Comparison of ENCODE assay signal across 26 cellular contexts in the genomic region with DNA sequence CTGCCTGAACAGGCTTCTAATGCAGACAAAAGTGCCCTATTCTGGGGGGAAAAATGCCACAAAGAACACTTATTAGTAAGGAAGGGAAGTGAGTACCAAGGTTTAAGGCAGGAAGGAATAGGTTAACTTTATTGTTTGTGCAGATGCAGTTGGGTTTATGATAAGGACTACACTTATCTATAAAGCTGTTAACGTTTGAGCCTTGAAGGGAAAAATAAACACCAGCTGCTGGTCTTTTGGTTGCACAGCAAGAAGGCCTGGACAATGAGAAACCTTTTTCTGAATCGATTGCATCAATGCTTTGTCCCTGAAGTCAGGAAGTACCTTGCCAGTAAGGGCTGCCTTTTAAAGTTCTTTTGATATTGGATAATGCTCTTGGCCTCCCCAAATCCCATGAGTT.
"Had no signal": no experiment of that assay in that cellular context is flagged by ENCODE, and none has a peak within 500 bp of the region (broad histone marks: within the 10 kb centered on the region; RNA-seq: fewer than 3 reads in every experiment).

No MANE protein-coding gene starts in this region.

- H3K27ac Mint-ChIP-seq: activated CD8-positive, alpha-beta T cell treated with anti-CD3 and anti-CD28 coated beads for 36 hours; activated naive CD8-positive, alpha-beta T cell treated with anti-CD3 and anti-CD28 coated beads for 36 hours; activated T-cell treated with anti-CD3 and anti-CD28 coated beads, Interleukin-2, amount 50 U/mL, for 72 hours; endodermal cell; memory B cell; natural killer cell; stimulated activated naive B cell treated with anti-CD40 and anti-IgM and Interleukin-4, amounts not matched to agents 10 μg/mL and 1 μg/mL and 100 μg/mL, for 72 hours; WTC11 had no signal

- FAIRE-seq: bronchial epithelial cell, kidney, TTC549 had no signal

- H3K4me1 ChIP-seq: left ventricle myocardium inferior, thyroid gland, uterus had no signal

- DNase-seq: activated CD4-positive, alpha-beta T cell treated with anti-CD3 and anti-CD28 coated beads for 48 hours; activated CD8-positive, alpha-beta memory T cell treated with anti-CD3 and anti-CD28 coated beads, Interleukin-2, amount 50 U/mL, for 4 hours; activated CD8-positive, alpha-beta T cell treated with anti-CD3 and anti-CD28 coated beads for 36 hours; activated naive CD8-positive, alpha-beta T cell treated with anti-CD3 and anti-CD28 coated beads for 36 hours; activated T-cell treated with anti-CD3 and anti-CD28 coated beads, Interleukin-2, amount 50 U/mL, for 72 hours; anterior cingulate cortex; dorsolateral prefrontal cortex; endodermal cell; erythroblast; hypothalamus; kidney; left ventricle myocardium inferior; natural killer cell; posterior cingulate gyrus; stimulated activated CD4-positive, alpha-beta T cell treated with anti-CD3 and anti-CD28 coated beads, Interleukin-15, amount 100 ng/mL, for 24 hours; stimulated activated CD4-positive, alpha-beta T cell treated with anti-CD3 and anti-CD28 coated beads, Interleukin-4, amount 100 ng/mL, for 1 hour; stimulated activated naive B cell treated with anti-CD40 and anti-IgM and Interleukin-4, amounts not matched to agents 10 μg/mL and 1 μg/mL and 100 μg/mL, for 72 hours; T-helper 2 cell; thyroid gland; uterus had no signal

- ATAC-seq: activated CD8-positive, alpha-beta T cell treated with anti-CD3 and anti-CD28 coated beads for 36 hours; activated T-cell treated with anti-CD3 and anti-CD28 coated beads, Interleukin-2, amount 50 U/mL, for 72 hours; natural killer cell; stimulated activated naive B cell treated with anti-CD40 and anti-IgM and Interleukin-4, amounts not matched to agents 10 μg/mL and 1 μg/mL and 100 μg/mL, for 72 hours; WTC11 had no signal

- H3K27ac ChIP-seq: dorsolateral prefrontal cortex, left ventricle myocardium inferior, neutrophil, right atrium auricular region, thyroid gland, uterus had no signal

- H3K36me3 Mint-ChIP-seq: activated naive CD8-positive, alpha-beta T cell treated with anti-CD3 and anti-CD28 coated beads for 36 hours; memory B cell; natural killer cell; stimulated activated naive B cell treated with anti-CD40 and anti-IgM and Interleukin-4, amounts not matched to agents 10 μg/mL and 1 μg/mL and 100 μg/mL, for 72 hours; WTC11 had no signal

- H3K9me3 ChIP-seq: neutrophil, thyroid gland, uterus had no signal

- H3K36me3 ChIP-seq: left ventricle myocardium inferior, neutrophil, right atrium auricular region, thyroid gland, uterus had no signal

- H3K4me1 Mint-ChIP-seq: activated naive CD8-positive, alpha-beta T cell treated with anti-CD3 and anti-CD28 coated beads for 36 hours; memory B cell; natural killer cell; stimulated activated naive B cell treated with anti-CD40 and anti-IgM and Interleukin-4, amounts not matched to agents 10 μg/mL and 1 μg/mL and 100 μg/mL, for 72 hours; WTC11 had no signal

- H3K9me3 Mint-ChIP-seq: activated CD8-positive, alpha-beta T cell treated with anti-CD3 and anti-CD28 coated beads for 36 hours; activated naive CD8-positive, alpha-beta T cell treated with anti-CD3 and anti-CD28 coated beads for 36 hours; activated T-cell treated with anti-CD3 and anti-CD28 coated beads, Interleukin-2, amount 50 U/mL, for 72 hours; natural killer cell; stimulated activated naive B cell treated with anti-CD40 and anti-IgM and Interleukin-4, amounts not matched to agents 10 μg/mL and 1 μg/mL and 100 μg/mL, for 72 hours had no signal

- H3K27me3 ChIP-seq: neutrophil, right atrium auricular region, thyroid gland, uterus had no signal

- H3K4me3 Mint-ChIP-seq: activated CD8-positive, alpha-beta T cell treated with anti-CD3 and anti-CD28 coated beads for 36 hours; activated naive CD8-positive, alpha-beta T cell treated with anti-CD3 and anti-CD28 coated beads for 36 hours; activated T-cell treated with anti-CD3 and anti-CD28 coated beads, Interleukin-2, amount 50 U/mL, for 72 hours; endodermal cell; memory B cell; natural killer cell; stimulated activated naive B cell treated with anti-CD40 and anti-IgM and Interleukin-4, amounts not matched to agents 10 μg/mL and 1 μg/mL and 100 μg/mL, for 72 hours; WTC11 had no signal

- H3K4me3 ChIP-seq: dorsolateral prefrontal cortex, left ventricle myocardium inferior, right atrium auricular region, thyroid gland, uterus had no signal
